30 cellular contexts compared by ENCODE assay signal in genomic region chr7:133790911-133791310, GRCh38.
A peak's percentile ranks its signal among the peaks of the same experiment; 100 is the strongest.
DNase-seq lines count a peak whose midpoint lies in the region; ATAC-seq and TF ChIP-seq lines count a peak whose summit lies in the region.
"Had no signal": no experiment of that assay in that cellular context is flagged by ENCODE, and none has a peak within 500 bp of the region (broad histone marks: within the 10 kb centered on the region; RNA-seq: fewer than 3 reads in every experiment).

No MANE protein-coding gene starts in this region.

- intact Hi-C loops in CD8-positive, alpha-beta T cell (cut with DNase I, micrococcal nuclease) = no loop called here

- H3K36me3 ChIP-seq in CD8-positive, alpha-beta T cell (ENCODE audit: insufficient read depth, low read length) = no peaks in the 10 kb centered on the region
- H3K36me3 ChIP-seq: BE2C had no signal

- H3K27me3 Mint-ChIP-seq in CD8-positive, alpha-beta T cell (ENCODE audit: low read depth) = no peaks in the 10 kb centered on the region
- H3K27me3 Mint-ChIP-seq: B cell; CD4-positive, alpha-beta memory T cell; CD4-positive, alpha-beta T cell; CD4-positive, CD25-positive, alpha-beta regulatory T cell; CD8-positive, alpha-beta memory T cell had no signal

- H3K9me3 ChIP-seq in CD8-positive, alpha-beta T cell (ENCODE audit: low read length) = no peaks in the 10 kb centered on the region
- H3K9me3 ChIP-seq: A549; BE2C; BLaER1; BLaER1 treated with 17β-estradiol and CSF1 and Interleukin-3, amounts not matched to agents 10 nM and 100 nM; Caco-2 had no signal

- POLR2A ChIA-PET in CD8-positive, alpha-beta T cell (lab: Charles Lee) = no interaction called here

- no peaks in the 10 kb centered on the region for H3K27me3 ChIP-seq in CD8-positive, alpha-beta T cell (ENCODE audit: insufficient read depth, low read length)
- H3K27me3 ChIP-seq: BE2C; BLaER1; BLaER1 treated with 17β-estradiol and CSF1 and Interleukin-3, amounts not matched to agents 10 nM and 100 nM had no signal

- no peak overlapping the region for H3K4me3 ChIP-seq in CD8-positive, alpha-beta T cell (ENCODE audit: low read depth, low read length)
- H3K4me3 ChIP-seq: A549; BLaER1; BLaER1 treated with 17β-estradiol and CSF1 and Interleukin-3, amounts not matched to agents 10 nM and 100 nM had no signal

- peaks cover 23% of the 10 kb centered on the region for H3K36me3 Mint-ChIP-seq in CD8-positive, alpha-beta T cell

- ATAC-seq in CD8-positive, alpha-beta T cell = no peak
- ATAC-seq in GM21529 (IDR thresholded peaks at IDR 0.05; ENCODE audit: unreplicated experiment) = no peak
- ATAC-seq: A549 had no signal

- CTCF ChIA-PET in CD8-positive, alpha-beta T cell (lab: Charles Lee) = no interaction called here

- no peaks in the 10 kb centered on the region for H3K9me3 Mint-ChIP-seq in CD8-positive, alpha-beta T cell
- H3K9me3 Mint-ChIP-seq: CD4-positive, alpha-beta memory T cell; CD4-positive, alpha-beta T cell; CD4-positive, CD25-positive, alpha-beta regulatory T cell; CD8-positive, alpha-beta memory T cell had no signal

- no peaks in the 10 kb centered on the region for H3K4me1 Mint-ChIP-seq in CD8-positive, alpha-beta T cell (ENCODE audit: low read depth)
- H3K4me1 Mint-ChIP-seq: B cell; CD4-positive, alpha-beta memory T cell; CD8-positive, alpha-beta memory T cell had no signal

- no peak for TF ChIP-seq CTCF in CD8-positive, alpha-beta T cell (IDR thresholded peaks at IDR 0.05)

- H3K27ac Mint-ChIP-seq in CD8-positive, alpha-beta T cell = no peak overlapping the region
- H3K27ac Mint-ChIP-seq: B cell; CD14-positive monocyte; CD4-positive, alpha-beta memory T cell; CD4-positive, alpha-beta T cell; CD4-positive, CD25-positive, alpha-beta regulatory T cell; CD8-positive, alpha-beta memory T cell had no signal

- no peak overlapping the region for H3K27ac ChIP-seq in CD8-positive, alpha-beta T cell (ENCODE audit: low read depth, low read length)
- H3K27ac ChIP-seq: 22Rv1; A549; BLaER1; BLaER1 treated with 17β-estradiol and CSF1 and Interleukin-3, amounts not matched to agents 10 nM and 100 nM; C4-2B had no signal

- H3K4me1 ChIP-seq in CD8-positive, alpha-beta T cell (ENCODE audit: insufficient read depth, low read length) = no peaks in the 10 kb centered on the region
- H3K4me1 ChIP-seq: A549; BLaER1; BLaER1 treated with 17β-estradiol and CSF1 and Interleukin-3, amounts not matched to agents 10 nM and 100 nM; Caco-2 had no signal

- H3K4me3 Mint-ChIP-seq in CD8-positive, alpha-beta T cell = no peak overlapping the region
- H3K4me3 Mint-ChIP-seq: B cell; CD14-positive monocyte; CD4-positive, alpha-beta memory T cell; CD4-positive, alpha-beta T cell; CD4-positive, CD25-positive, alpha-beta regulatory T cell; CD8-positive, alpha-beta memory T cell had no signal

- DNase-seq in COLO829 (ENCODE audit: low spot score) (peak; percentile 55), foreskin melanocyte (peak; percentile 62)
- DNase-seq in CD8-positive, alpha-beta T cell = no peak
- DNase-seq: 8988T; ACHN; AML-193; BE2C; C1 segment of cervical spinal cord; Caco-2; Calu3; CD4-positive, alpha-beta memory T cell; CD4-positive, alpha-beta T cell; CD4-positive, CD25-positive, alpha-beta regulatory T cell; CD8-positive, alpha-beta memory T cell; COR-L47; DMS 273 treated with DMSO at 0.1 percent for 48 hours; DMS153; DMS53; DMS79; DMS79 treated with DMSO at 0.1 percent for 48 hours; DND-41; EL had no signal

Comparison
In these comparisons a context has a peak if more than half of its experiments do, and no peak if none do; other contexts are left out.
1. DNase-seq: peak in COLO829 (single experiment) and foreskin melanocyte (single experiment); none in CD8-positive, alpha-beta T cell (0 of 7).